8 cellular contexts compared by ENCODE assay signal in genomic region chr10:114458955-114459354, GRCh38. TPM values are rescaled to one million over a fixed set of nuclear protein-coding genes. Genes with fewer than 3 reads are reported as not detected.
DNase-seq lines count a peak whose midpoint lies in the region; ATAC-seq and TF ChIP-seq lines count a peak whose summit lies in the region.

No MANE protein-coding gene starts in this region.

- no peak overlapping the region for H3K27ac Mint-ChIP-seq in activated naive CD4-positive, alpha-beta T cell treated with anti-CD3 and anti-CD28 coated beads, Interleukin-2, amount 10 ng/mL, durations not matched to agents 7 days and 5 days
- peak overlapping the region; percentile 36 for H3K27ac Mint-ChIP-seq in activated CD8-positive, alpha-beta T cell treated with anti-CD3 and anti-CD28 coated beads for 36 hours
- H3K27ac Mint-ChIP-seq in stimulated activated naive B cell treated with anti-CD40 and anti-IgM and Interleukin-4, amounts not matched to agents 10 μg/mL and 1 μg/mL and 100 μg/mL, for 72 hours, result peak overlapping the region; percentile 37

- POLR2A ChIA-PET in activated CD8-positive, alpha-beta T cell treated with anti-CD3 and anti-CD28 coated beads for 36 hours (lab: Charles Lee), result interaction anchor here (0.8 kb wide), 1 partner anchor 11 kb away, joined by 3 read pairs; no protein-coding TSS in a partner anchor

- H3K27me3 ChIP-seq in hepatocyte, result no peaks in the 10 kb centered on the region

- no peaks in the 10 kb centered on the region for H3K79me2 ChIP-seq in hepatocyte

- DNase-seq in activated naive CD4-positive, alpha-beta T cell treated with anti-CD3 and anti-CD28 coated beads, Interleukin-2, amount 10 ng/mL, durations not matched to agents 7 days and 5 days, result peak; percentile 34
- no peak for DNase-seq in activated naive CD4-positive, alpha-beta T cell treated with anti-CD3 and anti-CD28 coated beads, Interleukin-2, amount 50 U/mL, for 16 hours
- DNase-seq in HuH-7.5 (ENCODE audit: low spot score), result peak; percentile 32
- DNase-seq in activated CD8-positive, alpha-beta T cell treated with anti-CD3 and anti-CD28 coated beads for 36 hours, result peak; percentile 70
- DNase-seq in hepatocyte (ENCODE audit: low spot score), result peak; percentile 56
- DNase-seq in stimulated activated naive B cell treated with anti-CD40 and anti-IgM and Interleukin-4, amounts not matched to agents 10 μg/mL and 1 μg/mL and 100 μg/mL, for 72 hours, result peak; percentile 40
- no peak for DNase-seq in amniotic stem cell (lab: John Stamatoyannopoulos, UW)
- DNase-seq in lower leg skin (ENCODE audit: low spot score in 2 of 2), result no peak

- no peaks in the 10 kb centered on the region for H4K20me1 ChIP-seq in hepatocyte (ENCODE audit: insufficient read depth, poor library complexity, severe bottlenecking)

- H3K36me3 ChIP-seq in hepatocyte (replicated peaks; ENCODE audit: insufficient read depth, low read depth), result no peaks in the 10 kb centered on the region

- peak; percentile 74 for ATAC-seq in activated CD8-positive, alpha-beta T cell treated with anti-CD3 and anti-CD28 coated beads for 36 hours
- peak; percentile 74 to 84 for ATAC-seq in stimulated activated naive B cell treated with anti-CD40 and anti-IgM and Interleukin-4, amounts not matched to agents 10 μg/mL and 1 μg/mL and 100 μg/mL, for 72 hours (replicated peaks)

- no peak overlapping the region for H3K27ac ChIP-seq in hepatocyte

- intact Hi-C loops in activated CD8-positive, alpha-beta T cell treated with anti-CD3 and anti-CD28 coated beads for 36 hours (cut with micrococcal nuclease), result loop anchor here (1.0 kb wide), 1 partner anchor 155 kb away; no protein-coding TSS in a partner anchor
- intact Hi-C loops in lower leg skin (cut with DNase I; ENCODE audit: low total_unique reads), result no loop called here

- TF ChIP-seq CTCF in activated CD8-positive, alpha-beta T cell treated with anti-CD3 and anti-CD28 coated beads for 36 hours (IDR thresholded peaks at IDR 0.05), result peak; percentile 43
- TF ChIP-seq CTCF in hepatocyte (IDR thresholded peaks at IDR 0.05; ENCODE audit: poor library complexity), result peak; percentile 44
- no peak for TF ChIP-seq CTCF in lower leg skin (IDR thresholded peaks at IDR 0.05)

- H3K4me3 ChIP-seq in hepatocyte (no peak overlapping the region), lower leg skin (ENCODE audit: low read depth, poor library complexity, severe bottlenecking) (no peak overlapping the region)

- H2AFZ ChIP-seq in hepatocyte, result no peak overlapping the region

- H3K4me1 ChIP-seq in hepatocyte (ENCODE audit: insufficient read depth), result no peaks in the 10 kb centered on the region

- H3K9me3 Mint-ChIP-seq in activated naive CD4-positive, alpha-beta T cell treated with anti-CD3 and anti-CD28 coated beads, Interleukin-2, amount 10 ng/mL, durations not matched to agents 7 days and 5 days, result no peaks in the 10 kb centered on the region
- no peaks in the 10 kb centered on the region for H3K9me3 Mint-ChIP-seq in activated CD8-positive, alpha-beta T cell treated with anti-CD3 and anti-CD28 coated beads for 36 hours
- no peaks in the 10 kb centered on the region for H3K9me3 Mint-ChIP-seq in stimulated activated naive B cell treated with anti-CD40 and anti-IgM and Interleukin-4, amounts not matched to agents 10 μg/mL and 1 μg/mL and 100 μg/mL, for 72 hours

- 75% methylated on average over 3 of the region's 3 CpGs for WGBS in hepatocyte (ENCODE audit: low lambda C conversion rate, missing lambda C conversion rate)
- 78 to 89% methylated on average over 3 of the region's 3 CpGs for WGBS in lower leg skin, 2 donors

- CTCF ChIA-PET in activated naive CD4-positive, alpha-beta T cell treated with anti-CD3 and anti-CD28 coated beads, Interleukin-2, amount 10 ng/mL, durations not matched to agents 7 days and 5 days (lab: Charles Lee), result interaction anchor here (0.6 to 2.4 kb wide), 9 partner anchors 8 to 171 kb away, joined by 3 to 28 read pairs (median 4); no protein-coding TSS in a partner anchor
- CTCF ChIA-PET in activated CD8-positive, alpha-beta T cell treated with anti-CD3 and anti-CD28 coated beads for 36 hours (lab: Charles Lee), result interaction anchor here (0.7 to 6.8 kb wide), 10 partner anchors 10 to 168 kb away, joined by 3 to 46 read pairs (median 4); no protein-coding TSS in a partner anchor

- H3K9me3 ChIP-seq in hepatocyte (ENCODE audit: low read depth), result no peaks in the 10 kb centered on the region

- no peak overlapping the region for H3K4me3 Mint-ChIP-seq in activated naive CD4-positive, alpha-beta T cell treated with anti-CD3 and anti-CD28 coated beads, Interleukin-2, amount 10 ng/mL, durations not matched to agents 7 days and 5 days
- no peak overlapping the region for H3K4me3 Mint-ChIP-seq in activated CD8-positive, alpha-beta T cell treated with anti-CD3 and anti-CD28 coated beads for 36 hours
- no peak overlapping the region for H3K4me3 Mint-ChIP-seq in stimulated activated naive B cell treated with anti-CD40 and anti-IgM and Interleukin-4, amounts not matched to agents 10 μg/mL and 1 μg/mL and 100 μg/mL, for 72 hours

- TF ChIP-seq POLR2A in lower leg skin (IDR thresholded peaks at IDR 0.05), result no peak

- H3K27me3 Mint-ChIP-seq in activated naive CD4-positive, alpha-beta T cell treated with anti-CD3 and anti-CD28 coated beads, Interleukin-2, amount 10 ng/mL, durations not matched to agents 7 days and 5 days, result no peaks in the 10 kb centered on the region
- H3K27me3 Mint-ChIP-seq in activated CD8-positive, alpha-beta T cell treated with anti-CD3 and anti-CD28 coated beads for 36 hours, result no peaks in the 10 kb centered on the region
- no peaks in the 10 kb centered on the region for H3K27me3 Mint-ChIP-seq in stimulated activated naive B cell treated with anti-CD40 and anti-IgM and Interleukin-4, amounts not matched to agents 10 μg/mL and 1 μg/mL and 100 μg/mL, for 72 hours

- H3K9me2 ChIP-seq in hepatocyte (replicated peaks; ENCODE audit: insufficient read depth), result no peaks in the 10 kb centered on the region

- H3K4me2 ChIP-seq in hepatocyte, result no peak overlapping the region

- H3K4me1 Mint-ChIP-seq in activated naive CD4-positive, alpha-beta T cell treated with anti-CD3 and anti-CD28 coated beads, Interleukin-2, amount 10 ng/mL, durations not matched to agents 7 days and 5 days, result peaks cover 4% of the 10 kb centered on the region
- H3K4me1 Mint-ChIP-seq in activated CD8-positive, alpha-beta T cell treated with anti-CD3 and anti-CD28 coated beads for 36 hours (ENCODE audit: low read depth), result peaks cover 22% of the 10 kb centered on the region
- H3K4me1 Mint-ChIP-seq in stimulated activated naive B cell treated with anti-CD40 and anti-IgM and Interleukin-4, amounts not matched to agents 10 μg/mL and 1 μg/mL and 100 μg/mL, for 72 hours, result peaks cover 3 to 6% of the 10 kb centered on the region in 2 donors

- H3K36me3 Mint-ChIP-seq in activated naive CD4-positive, alpha-beta T cell treated with anti-CD3 and anti-CD28 coated beads, Interleukin-2, amount 10 ng/mL, durations not matched to agents 7 days and 5 days, result peaks cover 47% of the 10 kb centered on the region
- H3K36me3 Mint-ChIP-seq in activated CD8-positive, alpha-beta T cell treated with anti-CD3 and anti-CD28 coated beads for 36 hours (ENCODE audit: low read depth), result peaks cover 33% of the 10 kb centered on the region
- H3K36me3 Mint-ChIP-seq in stimulated activated naive B cell treated with anti-CD40 and anti-IgM and Interleukin-4, amounts not matched to agents 10 μg/mL and 1 μg/mL and 100 μg/mL, for 72 hours, result peaks cover 32 to 42% of the 10 kb centered on the region in 2 donors

RNA-seq across cellular contexts. Expression of gene AFAP1L2, which starts 54.7 kb away (rescaled TPM):
- total RNA-seq in activated CD8-positive, alpha-beta T cell treated with anti-CD3 and anti-CD28 coated beads for 36 hours, result 1 to 10 TPM; 4.9 to 6.3 TPM
- total RNA-seq in hepatocyte (5.5 and 6.1 TPM in 2 replicates), lower leg skin (10 to 100 TPM; 10.9 to 19.4 (median 14.3) TPM)
- 9.6 and 11.5 TPM in 2 replicates for polyA plus RNA-seq in hepatocyte

Comparison
In these comparisons a context has a peak if more than half of its experiments do, and no peak if none do; other contexts are left out.
1. DNase-seq: peak in activated naive CD4-positive, alpha-beta T cell treated with anti-CD3 and anti-CD28 coated beads, Interleukin-2, amount 10 ng/mL, durations not matched to agents 7 days and 5 days (single experiment), HuH-7.5 (single experiment), activated CD8-positive, alpha-beta T cell treated with anti-CD3 and anti-CD28 coated beads for 36 hours (single experiment), hepatocyte (single experiment) and stimulated activated naive B cell treated with anti-CD40 and anti-IgM and Interleukin-4, amounts not matched to agents 10 μg/mL and 1 μg/mL and 100 μg/mL, for 72 hours (single experiment); none in activated naive CD4-positive, alpha-beta T cell treated with anti-CD3 and anti-CD28 coated beads, Interleukin-2, amount 50 U/mL, for 16 hours (single experiment), amniotic stem cell (single experiment) and lower leg skin (0 of 2).
2. CTCF ChIP-seq: peak in activated CD8-positive, alpha-beta T cell treated with anti-CD3 and anti-CD28 coated beads for 36 hours (single experiment) and hepatocyte (single experiment); none in lower leg skin (0 of 3).